ENCODE assay signal across 8 cellular contexts in the genomic region with DNA sequence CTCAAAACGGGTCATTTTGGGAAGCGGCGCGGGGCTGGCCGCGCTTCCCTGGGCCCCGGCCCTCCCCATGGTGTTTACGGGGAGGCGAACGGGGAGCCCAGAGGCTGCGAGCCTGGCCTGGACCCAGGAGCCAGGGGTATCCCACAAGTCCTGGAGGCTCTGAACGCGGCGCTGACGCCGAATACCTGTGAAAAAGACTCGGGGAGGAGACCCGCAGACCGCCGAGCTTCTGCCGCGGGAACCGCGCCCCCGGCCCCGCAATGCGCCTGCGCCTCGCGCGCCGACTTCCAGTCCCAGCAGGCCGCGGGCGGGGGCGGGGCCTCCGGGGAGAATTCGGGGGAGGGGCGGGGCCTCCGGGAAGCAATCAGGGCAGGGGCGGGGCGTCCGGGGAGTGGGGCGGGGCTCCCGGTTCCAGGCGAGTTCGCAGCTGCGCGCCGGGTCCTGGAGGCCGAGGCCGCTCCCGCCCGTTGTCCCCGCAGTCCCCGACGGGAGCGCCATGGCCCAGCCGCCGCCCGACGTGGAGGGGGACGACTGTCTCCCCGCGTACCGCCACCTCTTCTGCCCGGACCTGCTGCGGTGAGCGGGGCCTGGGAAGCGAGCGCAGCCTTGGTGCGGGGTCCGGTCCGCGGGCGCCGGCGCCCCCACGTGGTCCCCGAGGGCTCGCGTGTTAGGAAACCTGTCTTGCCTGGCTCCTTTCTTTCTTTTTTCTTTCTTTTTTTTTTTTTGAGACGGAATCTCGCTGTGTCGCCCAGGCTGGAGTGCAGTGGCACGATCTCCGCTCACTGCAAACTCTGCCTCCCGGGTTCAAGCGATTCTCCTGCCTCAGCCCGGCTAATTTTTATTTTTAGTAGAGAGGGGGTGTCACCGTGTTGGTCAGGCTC. TPM values are rescaled to one million over a fixed set of nuclear protein-coding genes. Genes with fewer than 3 reads are reported as not detected.
DNase-seq lines count a peak whose midpoint lies in the region; ATAC-seq, FAIRE-seq and TF ChIP-seq lines count a peak whose summit lies in the region.

A gene with protein sequence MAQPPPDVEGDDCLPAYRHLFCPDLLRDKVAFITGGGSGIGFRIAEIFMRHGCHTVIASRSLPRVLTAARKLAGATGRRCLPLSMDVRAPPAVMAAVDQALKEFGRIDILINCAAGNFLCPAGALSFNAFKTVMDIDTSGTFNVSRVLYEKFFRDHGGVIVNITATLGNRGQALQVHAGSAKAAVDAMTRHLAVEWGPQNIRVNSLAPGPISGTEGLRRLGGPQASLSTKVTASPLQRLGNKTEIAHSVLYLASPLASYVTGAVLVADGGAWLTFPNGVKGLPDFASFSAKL (plus strand): TSS at position 418 of the 881 bp plus-strand sequence. CDS start 79 bp downstream, at position 497.

- no peak for FAIRE-seq in keratinocyte (lab: Jason Lieb, UNC)

- peak; percentile 60 for ATAC-seq in GM18505 (IDR thresholded peaks at IDR 0.05; ENCODE audit: unreplicated experiment)
- peak; percentile 57 for ATAC-seq in HG03039 (IDR thresholded peaks at IDR 0.05; ENCODE audit: unreplicated experiment)

- no peaks in the 10 kb centered on the region for H3K9me3 ChIP-seq in keratinocyte (ENCODE audit: control insufficient read depth, low read depth, low read length)

- no peaks in the 10 kb centered on the region for H4K20me1 ChIP-seq in keratinocyte (ENCODE audit: control insufficient read depth, extremely low read depth, insufficient read depth, low read length)

- H3K9me1 ChIP-seq in keratinocyte (ENCODE audit: control insufficient read depth, extremely low read depth, insufficient read depth, low read length): no peaks in the 10 kb centered on the region

- dilution Hi-C loops in keratinocyte (cut with MboI; ENCODE audit: extremely low pct_ligation_motif_present, low sequenced_read_pairs): no loop called here

- H3K36me3 ChIP-seq in keratinocyte (ENCODE audit: control insufficient read depth in 2 of 2, extremely low read depth in 1 of 2, insufficient read depth in 2 of 2, low read length in 2 of 2): peaks cover 2 to 7% of the 10 kb centered on the region in 2 experiments

- H3K4me1 ChIP-seq in keratinocyte (ENCODE audit: control insufficient read depth, extremely low read depth, insufficient read depth, low read length): peaks cover 7% of the 10 kb centered on the region

- H3K4me2 ChIP-seq in keratinocyte (ENCODE audit: control insufficient read depth, extremely low read depth, insufficient read depth, low read depth, low read length): peak within 1 kb of the TSS; percentile 85

- peak; percentile 74 for TF ChIP-seq CTCF in 22Rv1 (IDR thresholded peaks at IDR 0.05)
- peak; percentile 28 to 59 (median 42) for TF ChIP-seq CTCF in keratinocyte (optimal IDR thresholded peaks at IDR 0.05 in 1 of 3, IDR thresholded peaks at IDR 0.05 in 1 of 3, conservative IDR thresholded peaks at IDR 0.05 in 1 of 3; ENCODE audit: extremely low read depth in 1 of 3, insufficient read depth in 2 of 3, low read length in 3 of 3)

- H3K4me3 ChIP-seq in keratinocyte (ENCODE audit: control insufficient read depth in 2 of 3, extremely low read depth in 1 of 3, insufficient read depth in 2 of 3, low read depth in 1 of 3, low read length in 3 of 3): peak within 1 kb of the TSS; percentile 75 to 87 (median 85)

- DNase-seq in NCI-H2171 treated with DMSO at 0.1 percent for 48 hours (lab: John Stamatoyannopoulos, UW): peak; percentile 86
- DNase-seq in activated CD4-positive, CD25-positive, alpha-beta regulatory T cell treated with anti-CD3 and anti-CD28 coated beads, Interleukin-2, amount 50 U/mL, for 16 hours (ENCODE audit: low read depth, low spot score): peak; percentile 96
- peak; percentile 92 for DNase-seq in central memory CD4-positive, alpha-beta T cell
- no peak for DNase-seq in keratinocyte (ENCODE audit: low read depth, low spot score)
- peak; percentile 94 to 100 (median 99) for DNase-seq in stimulated activated CD4-positive, alpha-beta T cell treated with anti-CD3 and anti-CD28 coated beads, Interleukin-12 subunit alpha, Interleukin-12 subunit beta, amount 100 ng/mL, for 48 hours (ENCODE audit: low read depth in 2 of 3, low spot score in 1 of 3)

- H3K79me2 ChIP-seq in keratinocyte (ENCODE audit: control insufficient read depth, insufficient read depth, low read length): no peaks in the 10 kb centered on the region

- peak; percentile 71 for TF ChIP-seq POLR2A in GM18505 (IDR thresholded peaks at IDR 0.05; ENCODE audit: borderline replicate concordance, extremely low read depth, insufficient read depth, insufficient read length)

- H2AFZ ChIP-seq in keratinocyte (ENCODE audit: control insufficient read depth, low read length): peak within 1 kb of the TSS; percentile 86

- H3K9ac ChIP-seq in keratinocyte (ENCODE audit: control insufficient read depth, extremely low read depth, insufficient read depth, low read length): peak within 1 kb of the TSS; percentile 83

- H3K27ac ChIP-seq in 22Rv1 (peak within 1 kb of the TSS; percentile 96), keratinocyte (ENCODE audit: control insufficient read depth, insufficient read depth, low read length) (peak within 1 kb of the TSS; percentile 66)

- no peaks in the 10 kb centered on the region for H3K27me3 ChIP-seq in keratinocyte (ENCODE audit: control insufficient read depth, extremely low read depth, insufficient read depth, low read length)

RNA-seq across cellular contexts. Expression of the gene that starts here (rescaled TPM):
- 14.2 to 28.1 TPM (median 18.8 TPM) in 3 replicates for polyA plus RNA-seq in keratinocyte
- 3.4 TPM for polyA plus RNA-seq in keratinocyte (2011; ENCODE audit: low read depth)
- polyA plus RNA-seq in keratinocyte (2011; cell fraction: cytosol; rRNA removed): 11.2 and 27.9 TPM in 2 replicates
- 49.1 and 72.8 TPM in 2 replicates for polyA plus RNA-seq in keratinocyte (2011; cell fraction: nucleus; rRNA removed)
- polyA plus RNA-seq in keratinocyte (2012; ENCODE audit: low replicate concordance): 18.5 and 22.1 TPM in 2 replicates
- 11.0 to 15.0 TPM (median 14.6 TPM) in 3 replicates for polyA minus RNA-seq in keratinocyte
- 36.4 TPM for polyA minus RNA-seq in keratinocyte (2011; cell fraction: cytosol; rRNA and poly(A)+ RNA removed)
- 16.1 and 16.4 TPM in 2 replicates for polyA minus RNA-seq in keratinocyte (2011; cell fraction: nucleus; rRNA and poly(A)+ RNA removed)
